ENCODE assay signal across 25 cellular contexts in genomic region chr15:44490628-44491027, GRCh38. TPM values are rescaled to one million over a fixed set of nuclear protein-coding genes. Genes with fewer than 3 reads are reported as not detected.
A peak's percentile ranks its signal among the peaks of the same experiment; 100 is the strongest.
DNase-seq lines count a peak whose midpoint lies in the region; ATAC-seq and TF ChIP-seq lines count a peak whose summit lies in the region.
"Had no signal": no experiment of that assay in that cellular context is flagged by ENCODE, and none has a peak within 500 bp of the region (broad histone marks: within the 10 kb centered on the region; RNA-seq: fewer than 3 reads in every experiment).

No MANE protein-coding gene starts in this region.

- no peak overlapping the region for H2BK15ac ChIP-seq in mesenchymal stem cell (ENCODE audit: low read depth, poor library complexity, severe bottlenecking)

- H3K4me1 ChIP-seq in mesenchymal stem cell (ENCODE audit: control insufficient read depth, insufficient read depth, low read depth, low read length) (peaks cover 9% of the 10 kb centered on the region), Peyer's patch (peaks cover 0 to 33% (median 0%) of the 10 kb centered on the region in 4 donors)
- H3K4me1 ChIP-seq: lower lobe of right lung, vagina had no signal

- H2BK12ac ChIP-seq in mesenchymal stem cell (ENCODE audit: low read length in 2 of 2): no peak overlapping the region

- H3K9me3 ChIP-seq in mesenchymal stem cell (ENCODE audit: control insufficient read depth, low read length) (no peaks in the 10 kb centered on the region), Peyer's patch (no peaks in the 10 kb centered on the region)
- H3K9me3 ChIP-seq: lower lobe of right lung, spleen, testis, vagina had no signal

- H3K4me2 ChIP-seq in mesenchymal stem cell (ENCODE audit: low read length, poor library complexity, severe bottlenecking): no peak overlapping the region

- H3K4ac ChIP-seq in mesenchymal stem cell (ENCODE audit: low read depth in 1 of 2, low read length in 2 of 2): no peak overlapping the region

- no peak for TF ChIP-seq POLR2A in Peyer's patch (IDR thresholded peaks at IDR 0.05)

- H3K79me1 ChIP-seq in mesenchymal stem cell (replicated peaks; ENCODE audit: low read length, poor library complexity, severe bottlenecking): peaks cover 13% of the 10 kb centered on the region

- TF ChIP-seq CTCF in Peyer's patch (IDR thresholded peaks at IDR 0.05): no peak

- H2BK5ac ChIP-seq in mesenchymal stem cell (ENCODE audit: low read depth, low read length, poor library complexity, severe bottlenecking): no peak overlapping the region

- no peak overlapping the region for H4K8ac ChIP-seq in mesenchymal stem cell (ENCODE audit: low read length)

- H3K36me3 ChIP-seq in mesenchymal stem cell (ENCODE audit: control insufficient read depth in 1 of 2, insufficient read depth in 2 of 2, low read depth in 1 of 2, low read length in 2 of 2): peaks cover 9 to 54% of the 10 kb centered on the region in 2 experiments
- peaks cover 0 to 58% (median 0%) of the 10 kb centered on the region in 3 donors for H3K36me3 ChIP-seq in Peyer's patch

- H3K4me3 ChIP-seq in mesenchymal stem cell (ENCODE audit: insufficient read depth in 1 of 2, low read depth in 1 of 2, low read length in 2 of 2) (no peak overlapping the region), Peyer's patch (no peak overlapping the region)
- H3K4me3 ChIP-seq: lower lobe of right lung, spleen, testis, vagina had no signal

- H3K27ac ChIP-seq in mesenchymal stem cell (ENCODE audit: low read length, poor library complexity, severe bottlenecking) (peak overlapping the region; percentile 94), Peyer's patch (no peak overlapping the region)
- H3K27ac ChIP-seq: lower lobe of right lung, spleen, testis, vagina had no signal

- no peak overlapping the region for H2AK5ac ChIP-seq in mesenchymal stem cell (ENCODE audit: low read length, severe bottlenecking)

- peak; percentile 16 for DNase-seq in EL
- DNase-seq in LHCN-M2 (ENCODE audit: low read depth): peak; percentile 43
- peak; percentile 3 for DNase-seq in astrocyte of the hippocampus (ENCODE audit: low read depth, low spot score)
- peak; percentile 14 for DNase-seq in mesenchymal stem cell
- no peak for DNase-seq in Peyer's patch
- DNase-seq: activated CD4-positive, alpha-beta T cell treated with anti-CD3 and anti-CD28 coated beads, Interleukin-2, amount 50 U/mL, for 48 hours; amygdala; CD4-positive, alpha-beta memory T cell; GDM1; lower lobe of right lung; NCI-H1417; NCI-H2081 treated with DMSO at 0.1 percent for 48 hours; NCI-H446 treated with DMSO at 0.1 percent for 48 hours; NK-92 treated with Interleukin-12 subunit alpha and Interleukin-12 subunit beta, amount 100 ng/mL, for 24 hours; nucleus accumbens; spleen; stimulated activated CD4-positive, alpha-beta T cell treated with anti-CD3 and anti-CD28 coated beads, Interleukin-4, amount 100 ng/mL, for 1 hour; stimulated activated naive CD4-positive, alpha-beta T cell; T-helper 9 cell had no signal

- 39% methylated on average over 2 of the region's 3 CpGs for WGBS in mesenchymal stem cell

- H4K91ac ChIP-seq in mesenchymal stem cell (ENCODE audit: low read length): no peak overlapping the region

- no peak overlapping the region for H2AFZ ChIP-seq in mesenchymal stem cell (ENCODE audit: low read depth, low read length)

- H3K9ac ChIP-seq in mesenchymal stem cell (ENCODE audit: low read length): no peak overlapping the region

- ATAC-seq in HG03108 (IDR thresholded peaks at IDR 0.05; ENCODE audit: unreplicated experiment) (no peak), GM19035 (IDR thresholded peaks at IDR 0.05; ENCODE audit: unreplicated experiment) (no peak)
- ATAC-seq: HepG2, lower lobe of right lung, WTC11 had no signal

- H3K27me3 ChIP-seq in mesenchymal stem cell (ENCODE audit: control insufficient read depth in 1 of 2, insufficient read depth in 1 of 2, low read length in 2 of 2): no peaks in the 10 kb centered on the region
- no peaks in the 10 kb centered on the region for H3K27me3 ChIP-seq in Peyer's patch
- H3K27me3 ChIP-seq: spleen, testis, vagina had no signal

- H3K23ac ChIP-seq in mesenchymal stem cell (ENCODE audit: low read length in 2 of 2): no peak overlapping the region

- no peak overlapping the region for H3K14ac ChIP-seq in mesenchymal stem cell (ENCODE audit: low read length in 2 of 2)

- H2BK120ac ChIP-seq in mesenchymal stem cell (ENCODE audit: low read depth, low read length): no peak overlapping the region

- no peak overlapping the region for H3K18ac ChIP-seq in mesenchymal stem cell (ENCODE audit: low read depth in 1 of 2, low read length in 2 of 2)

RNA-seq across cellular contexts. Expression of gene EIF3J, which starts 46.3 kb away (rescaled TPM):
- total RNA-seq in LHCN-M2 (2014; rRNA removed) (28.3 and 35.0 TPM in 2 replicates), Peyer's patch (10 to 100 TPM; 28.0 to 88.3 (median 48.3) TPM)
- polyA plus RNA-seq in LHCN-M2 (2012): 62.8 TPM
- polyA plus RNA-seq in mesenchymal stem cell (2013, experiment 1 of 2): 46.4 TPM
- polyA plus RNA-seq in mesenchymal stem cell (2013, experiment 2 of 2): 48.4 TPM

Comparison
In these comparisons a context has a peak if more than half of its experiments do, and no peak if none do; other contexts are left out.
1. DNase-seq: peak in EL (single experiment), LHCN-M2 (single experiment), astrocyte of the hippocampus (single experiment) and mesenchymal stem cell (single experiment); none in Peyer's patch (0 of 3).